1 cellular context compared by ENCODE assay signal in the genomic region with DNA sequence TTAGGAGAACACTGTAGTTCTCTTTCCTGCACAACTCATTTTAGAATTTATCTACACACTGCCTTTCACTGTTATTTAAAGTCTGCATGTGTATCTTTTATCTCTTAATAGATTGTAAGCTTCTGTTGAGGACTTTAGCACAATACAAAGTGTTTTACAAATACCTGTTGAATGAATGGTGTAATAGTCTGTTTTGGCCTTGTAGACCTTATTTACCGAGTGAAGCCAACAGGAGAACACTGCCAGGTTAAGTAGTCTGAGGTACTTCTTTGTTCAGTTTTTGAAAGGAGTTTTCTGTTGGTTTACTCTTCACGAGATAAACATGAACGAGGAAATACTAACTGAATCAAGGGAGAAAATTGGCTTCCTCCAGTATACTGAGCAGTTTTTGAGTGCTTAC.
A peak's percentile ranks its signal among the peaks of the same experiment; 100 is the strongest.
TF ChIP-seq lines count a peak whose summit lies in the region.

No MANE protein-coding gene starts in this region.

TF ChIP-seq in HepG2, 621 proteins besides CTCF, POLR2A, EP300 and RAD21 (continued from another document and continues in another):
- TF ChIP-seq NR2F2 (IDR thresholded peaks at IDR 0.05; ENCODE audit: borderline replicate concordance, low read depth): 0 out of 2 replicates have a peak, but pooled peaks have one; percentile 59
- TF ChIP-seq NCOR1 (IDR thresholded peaks at IDR 0.05; ENCODE audit: borderline replicate concordance, low read length): peak; percentile 68; the same call in 1 of the 2 replicates
- TF ChIP-seq ZFY (CRISPR knock-in tag; IDR thresholded peaks at IDR 0.05): no peak
- TF ChIP-seq, protein P1, sequence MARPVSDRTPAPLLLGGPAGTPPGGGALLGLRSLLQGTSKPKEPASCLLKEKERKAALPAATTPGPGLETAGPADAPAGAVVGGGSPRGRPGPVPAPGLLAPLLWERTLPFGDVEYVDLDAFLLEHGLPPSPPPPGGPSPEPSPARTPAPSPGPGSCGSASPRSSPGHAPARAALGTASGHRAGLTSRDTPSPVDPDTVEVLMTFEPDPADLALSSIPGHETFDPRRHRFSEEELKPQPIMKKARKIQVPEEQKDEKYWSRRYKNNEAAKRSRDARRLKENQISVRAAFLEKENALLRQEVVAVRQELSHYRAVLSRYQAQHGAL (CRISPR knock-in tag; IDR thresholded peaks at IDR 0.05; ENCODE audit: not compliant biosample characterization): no peak
- no peak for TF ChIP-seq ZNF121 (CRISPR knock-in tag; IDR thresholded peaks at IDR 0.05)
- no peak for TF ChIP-seq ZSCAN25 (CRISPR knock-in tag; IDR thresholded peaks at IDR 0.05)
- TF ChIP-seq ZKSCAN5 (CRISPR knock-in tag; IDR thresholded peaks at IDR 0.05): no peak
- no peak for TF ChIP-seq PCBP1 (IDR thresholded peaks at IDR 0.05; ENCODE audit: borderline replicate concordance, low read depth, low read length)
- no peak for TF ChIP-seq ZNF263 (CRISPR knock-in tag; IDR thresholded peaks at IDR 0.05)
- no peak for TF ChIP-seq ZNF607 (CRISPR knock-in tag; IDR thresholded peaks at IDR 0.05; ENCODE audit: borderline replicate concordance)
- no peak for TF ChIP-seq PRDM4 (CRISPR knock-in tag; IDR thresholded peaks at IDR 0.05; ENCODE audit: borderline replicate concordance)
- no peak for TF ChIP-seq ESRRA (CRISPR knock-in tag; IDR thresholded peaks at IDR 0.05; ENCODE audit: low read depth)
- TF ChIP-seq ZNF652 (CRISPR knock-in tag; IDR thresholded peaks at IDR 0.05; ENCODE audit: borderline replicate concordance, low read depth): no peak
- no peak for TF ChIP-seq ZNF724P (CRISPR knock-in tag; IDR thresholded peaks at IDR 0.05; ENCODE audit: borderline replicate concordance)
- TF ChIP-seq ZNF558 (CRISPR knock-in tag; IDR thresholded peaks at IDR 0.05; ENCODE audit: borderline replicate concordance): no peak
- peak; percentile 81 for TF ChIP-seq HMG20A (CRISPR knock-in tag; IDR thresholded peaks at IDR 0.05; ENCODE audit: borderline replicate concordance)
- TF ChIP-seq ELF3 (CRISPR knock-in tag; IDR thresholded peaks at IDR 0.05): peak; percentile 72
- no peak for TF ChIP-seq ZNF790 (CRISPR knock-in tag; IDR thresholded peaks at IDR 0.05; ENCODE audit: borderline replicate concordance)
- no peak for TF ChIP-seq SP2 (CRISPR knock-in tag; IDR thresholded peaks at IDR 0.05)
- TF ChIP-seq SATB2 (CRISPR knock-in tag; IDR thresholded peaks at IDR 0.05): no peak
- TF ChIP-seq ARID2 (CRISPR knock-in tag; IDR thresholded peaks at IDR 0.05; ENCODE audit: borderline replicate concordance): 0 out of 2 replicates have a peak, but pooled peaks have one; percentile 42
- TF ChIP-seq HNF4G (IDR thresholded peaks at IDR 0.05; ENCODE audit: borderline replicate concordance, low read depth, low read length): peak; percentile 61; the same call in 1 of the 2 replicates
- TF ChIP-seq HNF4G (CRISPR knock-in tag; IDR thresholded peaks at IDR 0.05; ENCODE audit: borderline replicate concordance, low read depth): no peak
- TF ChIP-seq ZNF180 (CRISPR knock-in tag; IDR thresholded peaks at IDR 0.05; ENCODE audit: borderline replicate concordance, low read depth): no peak
- no peak for TF ChIP-seq MIER2 (CRISPR knock-in tag; IDR thresholded peaks at IDR 0.05)
- TF ChIP-seq KLF9 (CRISPR knock-in tag; IDR thresholded peaks at IDR 0.05; ENCODE audit: low read depth): no peak
- no peak for TF ChIP-seq ELK4 (CRISPR knock-in tag; IDR thresholded peaks at IDR 0.05; ENCODE audit: borderline replicate concordance)
- no peak for TF ChIP-seq MTF2 (CRISPR knock-in tag; IDR thresholded peaks at IDR 0.05; ENCODE audit: borderline replicate concordance)
- TF ChIP-seq ZNF335 (CRISPR knock-in tag; IDR thresholded peaks at IDR 0.05): peak; percentile 29; the same call in 1 of the 2 replicates
- TF ChIP-seq ZXDC (CRISPR knock-in tag; IDR thresholded peaks at IDR 0.05): no peak
- peak; percentile 88 for TF ChIP-seq NFIC (IDR thresholded peaks at IDR 0.05; ENCODE audit: low read length)
- TF ChIP-seq DMTF1 (CRISPR knock-in tag; IDR thresholded peaks at IDR 0.05): no peak
- TF ChIP-seq ATF5 (CRISPR knock-in tag; IDR thresholded peaks at IDR 0.05; ENCODE audit: low read depth): no peak
- peak; percentile 71 for TF ChIP-seq MIXL1 (CRISPR knock-in tag; IDR thresholded peaks at IDR 0.05)
- TF ChIP-seq TBL1XR1 (IDR thresholded peaks at IDR 0.05; ENCODE audit: borderline replicate concordance, low read length, partially characterized antibody): no peak
- TF ChIP-seq CCAR2 (optimal IDR thresholded peaks at IDR 0.05; ENCODE audit: low read depth, low read length): no peak
- TF ChIP-seq CENPBD1 (CRISPR knock-in tag; IDR thresholded peaks at IDR 0.05; ENCODE audit: borderline replicate concordance, low read depth): no peak
- peak; percentile 85 for TF ChIP-seq ISL2 (CRISPR knock-in tag; IDR thresholded peaks at IDR 0.05)
- TF ChIP-seq GATAD1 (CRISPR knock-in tag; IDR thresholded peaks at IDR 0.05): no peak
- TF ChIP-seq, protein P2, sequence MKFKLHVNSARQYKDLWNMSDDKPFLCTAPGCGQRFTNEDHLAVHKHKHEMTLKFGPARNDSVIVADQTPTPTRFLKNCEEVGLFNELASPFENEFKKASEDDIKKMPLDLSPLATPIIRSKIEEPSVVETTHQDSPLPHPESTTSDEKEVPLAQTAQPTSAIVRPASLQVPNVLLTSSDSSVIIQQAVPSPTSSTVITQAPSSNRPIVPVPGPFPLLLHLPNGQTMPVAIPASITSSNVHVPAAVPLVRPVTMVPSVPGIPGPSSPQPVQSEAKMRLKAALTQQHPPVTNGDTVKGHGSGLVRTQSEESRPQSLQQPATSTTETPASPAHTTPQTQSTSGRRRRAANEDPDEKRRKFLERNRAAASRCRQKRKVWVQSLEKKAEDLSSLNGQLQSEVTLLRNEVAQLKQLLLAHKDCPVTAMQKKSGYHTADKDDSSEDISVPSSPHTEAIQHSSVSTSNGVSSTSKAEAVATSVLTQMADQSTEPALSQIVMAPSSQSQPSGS (CRISPR knock-in tag; IDR thresholded peaks at IDR 0.05): peak; percentile 32; the same call in 1 of the 2 replicates
- no peak for TF ChIP-seq HOXA9 (CRISPR knock-in tag; IDR thresholded peaks at IDR 0.05; ENCODE audit: borderline replicate concordance)
- TF ChIP-seq POGZ (CRISPR knock-in tag; IDR thresholded peaks at IDR 0.05): 0 out of 2 replicates have a peak, but pooled peaks have one; percentile 25
- no peak for TF ChIP-seq ZNF264 (CRISPR knock-in tag; IDR thresholded peaks at IDR 0.05)
- TF ChIP-seq CREBL2 (CRISPR knock-in tag; IDR thresholded peaks at IDR 0.05; ENCODE audit: borderline replicate concordance): no peak
- TF ChIP-seq ZBTB37 (CRISPR knock-in tag; IDR thresholded peaks at IDR 0.05): no peak
- TF ChIP-seq BCL6 (CRISPR knock-in tag; IDR thresholded peaks at IDR 0.05): peak; percentile 78
- peak; percentile 77 for TF ChIP-seq CREM (IDR thresholded peaks at IDR 0.05)
- no peak for TF ChIP-seq CREM (CRISPR knock-in tag; IDR thresholded peaks at IDR 0.05)
- TF ChIP-seq ZBTB25 (CRISPR knock-in tag; IDR thresholded peaks at IDR 0.05): peak; percentile 52; the same call in 1 of the 2 replicates
- TF ChIP-seq ATF4 (CRISPR knock-in tag; IDR thresholded peaks at IDR 0.05): peak in 1 of 2 experiments; percentile 24; a peak in 1 of 4 replicates
